18 cellular contexts compared by ENCODE assay signal in the genomic region with DNA sequence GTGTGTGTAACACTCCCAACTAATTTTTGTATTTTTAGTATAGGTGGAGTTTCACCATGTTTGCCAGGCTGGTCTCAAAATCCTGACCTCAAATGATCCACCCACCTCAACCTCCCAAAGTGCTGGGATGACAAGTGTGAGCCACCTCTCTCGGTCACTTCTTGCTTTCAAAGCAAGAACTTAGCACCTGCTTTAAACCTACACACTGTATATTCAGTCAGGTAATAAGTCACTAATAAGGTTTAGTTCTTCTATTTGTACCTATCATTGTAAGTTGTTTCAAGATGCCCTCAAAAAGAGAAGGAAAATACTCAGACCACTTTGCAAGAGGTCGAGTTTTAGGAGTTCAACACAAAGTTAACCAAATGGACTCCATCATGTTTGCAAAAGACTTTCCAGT.
DNase-seq lines count a peak whose midpoint lies in the region; ATAC-seq lines count a peak whose summit lies in the region.
"Had no signal": no experiment of that assay in that cellular context is flagged by ENCODE, and none has a peak within 500 bp of the region (broad histone marks: within the 10 kb centered on the region; RNA-seq: fewer than 3 reads in every experiment).

No MANE protein-coding gene starts in this region.

- no peaks in the 10 kb centered on the region for H3K9me3 ChIP-seq in T-helper 17 cell (ENCODE audit: control insufficient read depth, low read length, poor library complexity, severe bottlenecking)
- H3K9me3 ChIP-seq: ascending aorta, pancreas, vagina had no signal

- DNase-seq in kidney glomerular epithelial cell (lab: John Stamatoyannopoulos, UW) (no peak), hepatic stellate cell (ENCODE audit: low spot score) (no peak), T-helper 17 cell (no peak), NCI-H2107 (lab: John Stamatoyannopoulos, UW) (no peak)
- DNase-seq: activated CD8-positive, alpha-beta T cell treated with anti-CD3 and anti-CD28 coated beads for 36 hours; activated effector memory CD4-positive, alpha-beta T cell treated with anti-CD3 and anti-CD28 coated beads, Interleukin-2, amount 50 U/mL, for 16 hours; pancreas; stimulated activated naive CD4-positive, alpha-beta T cell treated with Interleukin-2 at 50 U/mL for 16 hours; T1000 had no signal

- no peaks in the 10 kb centered on the region for H3K36me3 Mint-ChIP-seq in T-helper 17 cell (ENCODE audit: low read depth)

- no peak overlapping the region for H3K27ac Mint-ChIP-seq in T-helper 17 cell
- H3K27ac Mint-ChIP-seq: activated CD8-positive, alpha-beta T cell treated with anti-CD3 and anti-CD28 coated beads for 36 hours; dendritic cell treated with granulocyte-macrophage colony-stimulating factor and Interleukin-4, amounts not matched to agents 40 ng/mL and 50 ng/mL, for 4 days had no signal

- peak; percentile 42 for ATAC-seq in GM18508 (IDR thresholded peaks at IDR 0.05; ENCODE audit: insufficient read depth, unreplicated experiment)
- peak; percentile 54 for ATAC-seq in GM21423 (IDR thresholded peaks at IDR 0.05; ENCODE audit: unreplicated experiment)
- peak; percentile 54 for ATAC-seq in HG03025 (IDR thresholded peaks at IDR 0.05; ENCODE audit: low FRiP score, unreplicated experiment)
- ATAC-seq in HG03571 (IDR thresholded peaks at IDR 0.05; ENCODE audit: unreplicated experiment) = peak; percentile 66
- no peak for ATAC-seq in T-helper 17 cell
- ATAC-seq: activated CD8-positive, alpha-beta T cell treated with anti-CD3 and anti-CD28 coated beads for 36 hours; HepG2; pancreas; Right ventricle myocardium inferior had no signal

- H3K4me3 Mint-ChIP-seq in T-helper 17 cell = no peak overlapping the region
- H3K4me3 Mint-ChIP-seq: activated CD8-positive, alpha-beta T cell treated with anti-CD3 and anti-CD28 coated beads for 36 hours; dendritic cell treated with granulocyte-macrophage colony-stimulating factor and Interleukin-4, amounts not matched to agents 40 ng/mL and 50 ng/mL, for 4 days had no signal

- no peaks in the 10 kb centered on the region for H3K4me1 Mint-ChIP-seq in T-helper 17 cell

- no peaks in the 10 kb centered on the region for H3K27me3 Mint-ChIP-seq in T-helper 17 cell
- H3K27me3 Mint-ChIP-seq: activated CD8-positive, alpha-beta T cell treated with anti-CD3 and anti-CD28 coated beads for 36 hours; dendritic cell treated with granulocyte-macrophage colony-stimulating factor and Interleukin-4, amounts not matched to agents 40 ng/mL and 50 ng/mL, for 4 days had no signal
